In genomic region chr1:116219651-116220434, GRCh38 we compare ENCODE assay signal across 20 cellular contexts.
"Had no signal": no experiment of that assay in that cellular context is flagged by ENCODE, and none has a peak within 500 bp of the region (broad histone marks: within the 10 kb centered on the region; RNA-seq: fewer than 3 reads in every experiment).

No MANE protein-coding gene starts in this region.

- H3K27me3 Mint-ChIP-seq: progenitor cell of endocrine pancreas, type B pancreatic cell had no signal

- H3K36me3 Mint-ChIP-seq: naive B cell; natural killer cell treated with Interleukin-12 subunit alpha and Interleukin-12 subunit beta and Interleukin-15 and Interleukin-18, amount 100 ng/mL, for 72 hours; stimulated activated effector memory CD8-positive, alpha-beta T cell treated with anti-CD3 and anti-CD28 coated beads, Interleukin-12 subunit alpha, Interleukin-12 subunit beta, amount 100 ng/mL, for 72 hours; type B pancreatic cell had no signal

- H3K9me3 Mint-ChIP-seq: effector memory CD8-positive, alpha-beta T cell; natural killer cell treated with Interleukin-12 subunit alpha and Interleukin-12 subunit beta and Interleukin-15 and Interleukin-18, amount 100 ng/mL, for 72 hours; neural crest cell; stimulated activated effector memory CD8-positive, alpha-beta T cell treated with anti-CD3 and anti-CD28 coated beads, Interleukin-12 subunit alpha, Interleukin-12 subunit beta, amount 100 ng/mL, for 72 hours; type B pancreatic cell had no signal

- DNase-seq: cerebellar nuclear complex; cortex of kidney; effector memory CD8-positive, alpha-beta T cell; esophagus squamous epithelium; foreskin melanocyte; kidney; left lung; lower lobe of right lung; mucosa of descending colon; naive B cell; stimulated activated CD4-positive, alpha-beta T cell treated with anti-CD3 and anti-CD28 coated beads, Interleukin-2, amount 100 ng/mL, for 24 hours; stimulated activated CD4-positive, alpha-beta T cell treated with anti-CD3 and anti-CD28 coated beads, Interleukin-4, amount 100 ng/mL, for 24 hours; stimulated activated naive CD4-positive, alpha-beta T cell treated with Interleukin-2 at 50 U/mL for 16 hours; thyroid gland had no signal

- ATAC-seq: effector memory CD8-positive, alpha-beta T cell; sciatic nerve; stimulated activated effector memory CD8-positive, alpha-beta T cell treated with anti-CD3 and anti-CD28 coated beads, Interleukin-12 subunit alpha, Interleukin-12 subunit beta, amount 100 ng/mL, for 72 hours had no signal

- H3K4me3 Mint-ChIP-seq: effector memory CD8-positive, alpha-beta T cell; naive B cell; natural killer cell treated with Interleukin-12 subunit alpha and Interleukin-12 subunit beta and Interleukin-15 and Interleukin-18, amount 100 ng/mL, for 72 hours; neural crest cell; stimulated activated effector memory CD8-positive, alpha-beta T cell treated with anti-CD3 and anti-CD28 coated beads, Interleukin-12 subunit alpha, Interleukin-12 subunit beta, amount 100 ng/mL, for 72 hours; type B pancreatic cell had no signal

- H3K4me1 Mint-ChIP-seq: stimulated activated effector memory CD8-positive, alpha-beta T cell treated with anti-CD3 and anti-CD28 coated beads, Interleukin-12 subunit alpha, Interleukin-12 subunit beta, amount 100 ng/mL, for 72 hours had no signal
